Comparison of ENCODE assay signal across 20 cellular contexts in genomic region chr19:40583283-40583682, GRCh38. TPM values are rescaled to one million over a fixed set of nuclear protein-coding genes. Genes with fewer than 3 reads are reported as not detected.
DNase-seq lines count a peak whose midpoint lies in the region; ATAC-seq, FAIRE-seq and TF ChIP-seq lines count a peak whose summit lies in the region.
"Had no signal": no experiment of that assay in that cellular context is flagged by ENCODE, and none has a peak within 500 bp of the region (broad histone marks: within the 10 kb centered on the region; RNA-seq: fewer than 3 reads in every experiment).

No MANE protein-coding gene starts in this region.

- no peak for ATAC-seq in Right ventricle myocardium inferior
- no peak for ATAC-seq in K562
- ATAC-seq in HG03025 (IDR thresholded peaks at IDR 0.05; ENCODE audit: low FRiP score, unreplicated experiment) = no peak
- no peak for ATAC-seq in HG02870 (IDR thresholded peaks at IDR 0.05; ENCODE audit: unreplicated experiment)

- TF ChIP-seq POLR2A in K562 (conservative IDR thresholded peaks at IDR 0.05) = no peak
- no peak for TF ChIP-seq POLR2A in tibial nerve (IDR thresholded peaks at IDR 0.05)

- H3K9ac ChIP-seq in K562 (ENCODE audit: insufficient read depth in 1 of 2, low read depth in 2 of 2, low read length in 2 of 2) (peak overlapping the region in 1 of 2 experiments; percentile 39; a peak in 1 of 4 replicates), neuronal stem cell (ENCODE audit: low read depth, low read length, poor library complexity) (peak overlapping the region; percentile 0), smooth muscle cell (ENCODE audit: low read depth) (no peak overlapping the region)

- H3F3A ChIP-seq in smooth muscle cell (ENCODE audit: low read depth) = no peaks in the 10 kb centered on the region

- no peak for TF ChIP-seq EP300 in K562 (IDR thresholded peaks at IDR 0.05; ENCODE audit: low read length)
- peak in 1 of 2 donors; percentile 18 for TF ChIP-seq EP300 in tibial nerve (IDR thresholded peaks at IDR 0.05)

- H3K27ac ChIP-seq in left ventricle myocardium inferior (replicated peaks) (no peak overlapping the region), K562 (ENCODE audit: extremely low read depth, low read depth, low read length) (no peak overlapping the region), neuronal stem cell (replicated peaks; ENCODE audit: low read length) (no peak overlapping the region), tibial nerve (peak overlapping the region in 3 of 4 donors; percentile 20 to 81 (median 73)), smooth muscle cell (ENCODE audit: low read depth) (no peak overlapping the region)
- H3K27ac ChIP-seq: 22Rv1 had no signal

- CTCF ChIA-PET in K562 (lab: Yijun Ruan, JAX; ENCODE audit: low intra/inter-chr PET ratio) = no interaction called here

- no peak overlapping the region for H3K4me2 ChIP-seq in K562 (ENCODE audit: insufficient read depth, low read length)
- no peak overlapping the region for H3K4me2 ChIP-seq in neuronal stem cell (ENCODE audit: insufficient read depth, low read length, poor library complexity, severe bottlenecking)
- no peak overlapping the region for H3K4me2 ChIP-seq in smooth muscle cell

- no peak overlapping the region for H4K8ac ChIP-seq in neuronal stem cell (ENCODE audit: low read depth, low read length)

- peak overlapping the region; percentile 80 for H3K23ac ChIP-seq in neuronal stem cell (ENCODE audit: low read depth, low read length, poor library complexity)

- TF ChIP-seq RAD21 in K562 (CRISPR knock-in tag; conservative IDR thresholded peaks at IDR 0.05 in 1 of 2, IDR thresholded peaks at IDR 0.05 in 1 of 2) = no peak

- H3K4me3 ChIP-seq in left ventricle myocardium inferior = no peak overlapping the region
- H3K4me3 ChIP-seq in K562 = no peak overlapping the region
- no peak overlapping the region for H3K4me3 ChIP-seq in neuronal stem cell (ENCODE audit: low read length in 2 of 2)
- no peak overlapping the region for H3K4me3 ChIP-seq in tibial nerve
- H3K4me3 ChIP-seq in smooth muscle cell = no peak overlapping the region
- H3K4me3 ChIP-seq: HAP-1 had no signal

- H3K9me3 ChIP-seq in left ventricle myocardium inferior (replicated peaks) (no peaks in the 10 kb centered on the region), K562 (replicated peaks; ENCODE audit: control insufficient read depth, insufficient read depth, low read depth, low read length) (no peaks in the 10 kb centered on the region), neuronal stem cell (replicated peaks in 1 of 2; ENCODE audit: control insufficient read depth in 2 of 2, insufficient read depth in 1 of 2, low read depth in 1 of 2, low read length in 2 of 2) (no peaks in the 10 kb centered on the region), tibial nerve (no peaks in the 10 kb centered on the region), smooth muscle cell (replicated peaks; ENCODE audit: low read depth) (no peaks in the 10 kb centered on the region)
- H3K9me3 ChIP-seq: HAP-1 had no signal

- WGBS in K562 (ENCODE audit: insufficient coverage, low coverage, missing lambda C conversion rate) = 78% methylated on average over 8 of the region's 14 CpGs
- no CpG with 5 or more reads among the region's 14 CpGs for WGBS in neuronal stem cell (ENCODE audit: extremely low coverage in 2 of 2, insufficient read length in 2 of 2, insufficient replicate concordance in 1 of 2), 2 donors
- 51 to 52% methylated on average over 14 of the region's 14 CpGs for WGBS in tibial nerve, 2 donors
- WGBS in smooth muscle cell (ENCODE audit: low lambda C conversion rate) = 92% methylated on average over 13 of the region's 14 CpGs

- POLR2A ChIA-PET in K562 (lab: Yijun Ruan, JAX) = no interaction called here

- H3K4ac ChIP-seq in neuronal stem cell (ENCODE audit: low read length) = no peak overlapping the region

- H3K27me3 ChIP-seq in left ventricle myocardium inferior (ENCODE audit: low read depth) (no peaks in the 10 kb centered on the region), K562 (ENCODE audit: control insufficient read depth in 2 of 2, insufficient read depth in 2 of 2, low read length in 2 of 2) (no peaks in the 10 kb centered on the region), neuronal stem cell (ENCODE audit: control insufficient read depth in 3 of 3, insufficient read depth in 3 of 3, low read depth in 1 of 3, low read length in 3 of 3) (no peaks in the 10 kb centered on the region), tibial nerve (no peaks in the 10 kb centered on the region), smooth muscle cell (ENCODE audit: low read depth) (no peaks in the 10 kb centered on the region)

- H2BK15ac ChIP-seq in neuronal stem cell (ENCODE audit: low read length) = no peak overlapping the region

- intact Hi-C loops in Right ventricle myocardium inferior (cut with DNase I) (no loop called here), left ventricle myocardium inferior (cut with micrococcal nuclease) (no loop called here), K562 (cut with micrococcal nuclease) (no loop called here)

- no peak overlapping the region for H2AFZ ChIP-seq in K562 (ENCODE audit: low read depth, low read length)
- H2AFZ ChIP-seq in neuronal stem cell (ENCODE audit: low read length) = no peak overlapping the region
- no peak overlapping the region for H2AFZ ChIP-seq in smooth muscle cell (ENCODE audit: low read depth)

- no peak for FAIRE-seq in K562 (lab: Jason Lieb, UNC)
- FAIRE-seq: D721Med, G401.6, GM12892, H1 had no signal

- no TSS peak for BruUV-seq in K562 (replicated peaks; lab: Mats Ljungman, UMichigan)

- no peak overlapping the region for H3K14ac ChIP-seq in neuronal stem cell (ENCODE audit: low read length)

- no peak overlapping the region for H4K91ac ChIP-seq in neuronal stem cell (ENCODE audit: low read depth, low read length, poor library complexity)

- peak overlapping the region; percentile 63 for H2AK5ac ChIP-seq in neuronal stem cell (ENCODE audit: low read depth, low read length)

- in situ Hi-C loops in K562 (cut with MboI) = no loop called here

- H3K4me1 ChIP-seq in left ventricle myocardium inferior (peaks cover 3% of the 10 kb centered on the region), K562 (replicated peaks in 1 of 2; ENCODE audit: control insufficient read depth in 2 of 2, insufficient read depth in 2 of 2, low read length in 2 of 2) (peaks cover 7 to 24% of the 10 kb centered on the region in 2 experiments; a peak in 4 of 5 replicates), neuronal stem cell (ENCODE audit: control insufficient read depth in 2 of 2, insufficient read depth in 1 of 2, low read depth in 1 of 2, low read length in 2 of 2) (no peaks in the 10 kb centered on the region), tibial nerve (peaks cover 0 to 14% (median 0%) of the 10 kb centered on the region in 4 donors), smooth muscle cell (ENCODE audit: low read depth) (no peaks in the 10 kb centered on the region)
- H3K4me1 ChIP-seq: HAP-1 had no signal

- no peaks in the 10 kb centered on the region for H3K79me1 ChIP-seq in neuronal stem cell (ENCODE audit: low read depth, low read length)

- H4K20me1 ChIP-seq in K562 (replicated peaks; ENCODE audit: control insufficient read depth, insufficient read depth, low read length) (no peaks in the 10 kb centered on the region), smooth muscle cell (ENCODE audit: low read depth) (no peaks in the 10 kb centered on the region)

- peaks cover 76% of the 10 kb centered on the region for H3K36me3 ChIP-seq in left ventricle myocardium inferior
- H3K36me3 ChIP-seq in K562 (ENCODE audit: control insufficient read depth, insufficient read depth, low read length) = peaks cover 27% of the 10 kb centered on the region; the same call in 1 of the 3 replicates
- peaks cover 12 to 72% of the 10 kb centered on the region in 2 donors for H3K36me3 ChIP-seq in neuronal stem cell (replicated peaks in 1 of 2; ENCODE audit: control insufficient read depth in 2 of 2, insufficient read depth in 2 of 2, low read length in 2 of 2)
- H3K36me3 ChIP-seq in tibial nerve = peaks cover 0 to 74% (median 3%) of the 10 kb centered on the region in 3 donors
- no peaks in the 10 kb centered on the region for H3K36me3 ChIP-seq in smooth muscle cell (ENCODE audit: low read depth)

- no peak overlapping the region for H3K18ac ChIP-seq in neuronal stem cell (ENCODE audit: low read length)

- no peak overlapping the region for H2BK12ac ChIP-seq in neuronal stem cell (ENCODE audit: low read length)

- H3K79me2 ChIP-seq in K562 (ENCODE audit: control insufficient read depth, insufficient read depth, low read length) (no peaks in the 10 kb centered on the region), smooth muscle cell (ENCODE audit: low read depth) (no peaks in the 10 kb centered on the region)

- H2BK5ac ChIP-seq in neuronal stem cell (ENCODE audit: low read length) = no peak overlapping the region

- DNase-seq in Right ventricle myocardium inferior (ENCODE audit: missing footprints) = peak; percentile 20
- DNase-seq in left ventricle myocardium inferior = no peak
- no peak for DNase-seq in K562 (ENCODE audit: extremely low read depth in 1 of 4, low spot score in 3 of 4)
- no peak for DNase-seq in neuronal stem cell (ENCODE audit: low spot score)
- no peak for DNase-seq in tibial nerve (ENCODE audit: low spot score in 2 of 2)
- DNase-seq in smooth muscle cell (lab: John Stamatoyannopoulos, UW; ENCODE audit: unreplicated experiment) = no peak
- DNase-seq: AML-193; C1 segment of cervical spinal cord; CD4-positive, alpha-beta memory T cell; DMS153; DMS79 treated with DMSO at 0.1 percent for 48 hours; HFFc6 had no signal

- no peak for TF ChIP-seq CTCF in left ventricle myocardium inferior (IDR thresholded peaks at IDR 0.05; ENCODE audit: borderline replicate concordance)
- no peak for TF ChIP-seq CTCF in K562 (IDR thresholded peaks at IDR 0.05 in 2 of 3, conservative IDR thresholded peaks at IDR 0.05 in 1 of 3; ENCODE audit: insufficient read depth in 2 of 3, low read depth in 1 of 3, low read length in 3 of 3)
- no peak for TF ChIP-seq CTCF in tibial nerve (IDR thresholded peaks at IDR 0.05)
- no peak for TF ChIP-seq CTCF in smooth muscle cell (IDR thresholded peaks at IDR 0.05; ENCODE audit: borderline replicate concordance, insufficient read depth, poor library complexity, severe bottlenecking)

- no peak overlapping the region for H2BK120ac ChIP-seq in neuronal stem cell (ENCODE audit: low read depth, low read length)

- no peaks in the 10 kb centered on the region for H3K9me1 ChIP-seq in K562 (ENCODE audit: control insufficient read depth, insufficient read depth, low read length)

RNA-seq across cellular contexts. Expression of gene SHKBP1, which starts 6.6 kb away (rescaled TPM):
- total RNA-seq in Right ventricle myocardium inferior = 20.6 TPM
- total RNA-seq in left ventricle myocardium inferior = 14.8 TPM
- total RNA-seq in K562 (2011; cell fraction: chromatin; rRNA removed; ENCODE audit: low replicate concordance) = 33.3 and 146 TPM in 2 replicates
- 62.0 and 84.4 TPM in 2 replicates for total RNA-seq in K562 (2011; cell fraction: nucleolus; rRNA removed)
- 39.4 and 65.9 TPM in 2 replicates for total RNA-seq in K562 (2011; cell fraction: nucleoplasm; rRNA removed)
- 33.7 and 48.0 TPM in 2 replicates for total RNA-seq in K562 (2014; rRNA removed)
- 6.6 and 9.6 TPM in 2 replicates for total RNA-seq in K562 (2014; rRNA removed; fragmentation: Illumina TruSeq; extraction: Trizol)
- total RNA-seq in K562 (2015; rRNA removed; fragmentation: Illumina TruSeq; extraction: Trizol) = 17.5 and 22.3 TPM in 2 replicates
- total RNA-seq in K562 (2021) = 54.5 and 58.1 TPM in 2 replicates
- 18.9 and 24.4 TPM in 2 replicates for polyA plus RNA-seq in K562 (2011; rRNA removed)
- 34.0 and 79.0 TPM in 2 replicates for polyA plus RNA-seq in K562 (2011; cell fraction: cytosol; rRNA removed)
- polyA plus RNA-seq in K562 (2011; cell fraction: nucleus; rRNA removed) = 68.6 and 104 TPM in 2 replicates
- 56.1 and 106 TPM in 2 replicates for polyA plus RNA-seq in K562 (2012)
- 33.7 and 42.0 TPM in 2 replicates for polyA plus RNA-seq in K562 (2014; fragmentation: Illumina TruSeq; extraction: Trizol)
- polyA plus RNA-seq in K562 (2014; fragmentation: Nextera tagmentation; extraction: Ambion mirVana) = 1 to 10 TPM; 1.2 to 4.9 TPM
- 34.2 and 40.4 TPM in 2 replicates for polyA plus RNA-seq in K562 (2014; rRNA removed)
- 11.5 and 17.4 TPM in 2 replicates for polyA minus RNA-seq in K562 (2011; rRNA and poly(A)+ RNA removed)
- polyA minus RNA-seq in K562 (2011; cell fraction: cytosol; rRNA and poly(A)+ RNA removed) = 53.0 and 61.0 TPM in 2 replicates
- 18.8 and 19.9 TPM in 2 replicates for polyA minus RNA-seq in K562 (2011; cell fraction: nucleus; rRNA and poly(A)+ RNA removed)
- polyA plus RNA-seq in neuronal stem cell (2013, experiment 1 of 2) = 71.5 TPM
- polyA plus RNA-seq in neuronal stem cell (2013, experiment 2 of 2) = 74.4 TPM
- total RNA-seq in tibial nerve = 100 to 1,000 TPM in 1 of 4 donors, 10 to 100 TPM in 3; 40.8 to 129 (median 51.2) TPM
- total RNA-seq in smooth muscle cell = 38.8 and 40.9 TPM in 2 replicates
- polyA plus RNA-seq in smooth muscle cell = 90.8 and 102 TPM in 2 replicates

RNA-seq across cellular contexts. Expression of gene LTBP4, which starts 17.9 kb away (rescaled TPM):
- total RNA-seq in Right ventricle myocardium inferior = 324 TPM
- total RNA-seq in left ventricle myocardium inferior = 260 TPM
- 209 and 457 TPM in 2 replicates for total RNA-seq in K562 (2011; cell fraction: chromatin; rRNA removed; ENCODE audit: low replicate concordance)
- total RNA-seq in K562 (2011; cell fraction: nucleolus; rRNA removed) = 301 and 327 TPM in 2 replicates
- total RNA-seq in K562 (2011; cell fraction: nucleoplasm; rRNA removed) = 219 and 259 TPM in 2 replicates
- total RNA-seq in K562 (2014; rRNA removed) = 38.7 and 44.5 TPM in 2 replicates
- 6.1 and 9.7 TPM in 2 replicates for total RNA-seq in K562 (2014; rRNA removed; fragmentation: Illumina TruSeq; extraction: Trizol)
- total RNA-seq in K562 (2015; rRNA removed; fragmentation: Illumina TruSeq; extraction: Trizol) = 19.9 and 25.0 TPM in 2 replicates
- 148 and 160 TPM in 2 replicates for total RNA-seq in K562 (2021)
- polyA plus RNA-seq in K562 (2011; rRNA removed) = 34.4 and 64.2 TPM in 2 replicates
- 40.5 and 63.1 TPM in 2 replicates for polyA plus RNA-seq in K562 (2011; cell fraction: cytosol; rRNA removed)
- polyA plus RNA-seq in K562 (2011; cell fraction: nucleus; rRNA removed) = 400 and 488 TPM in 2 replicates
- polyA plus RNA-seq in K562 (2012) = 256 and 263 TPM in 2 replicates
- 31.6 and 65.6 TPM in 2 replicates for polyA plus RNA-seq in K562 (2014; fragmentation: Illumina TruSeq; extraction: Trizol)
- under 1 TPM; 0.35 to 0.53 TPM for polyA plus RNA-seq in K562 (2014; fragmentation: Nextera tagmentation; extraction: Ambion mirVana)
- polyA plus RNA-seq in K562 (2014; rRNA removed) = 108 and 112 TPM in 2 replicates
- polyA minus RNA-seq in K562 (2011; rRNA and poly(A)+ RNA removed) = 6.8 and 10.0 TPM in 2 replicates
- polyA minus RNA-seq in K562 (2011; cell fraction: cytosol; rRNA and poly(A)+ RNA removed) = 50.8 and 74.4 TPM in 2 replicates
- polyA minus RNA-seq in K562 (2011; cell fraction: nucleus; rRNA and poly(A)+ RNA removed) = 47.9 and 57.5 TPM in 2 replicates
- polyA plus RNA-seq in neuronal stem cell (2013, experiment 1 of 2) = 83.2 TPM
- 84.5 TPM for polyA plus RNA-seq in neuronal stem cell (2013, experiment 2 of 2)
- total RNA-seq in tibial nerve = 1,000 to 10,000 TPM in 2 of 4 donors, 100 to 1,000 TPM in 2; 851 to 1,504 (median 1,156) TPM
- 28.5 and 38.5 TPM in 2 replicates for total RNA-seq in smooth muscle cell
- 170 and 188 TPM in 2 replicates for polyA plus RNA-seq in smooth muscle cell

Comparison
In these comparisons a context has a peak if more than half of its experiments do, and no peak if none do; other contexts are left out.
1. H3K27ac ChIP-seq: peak in tibial nerve (3 of 4); none in left ventricle myocardium inferior (single experiment), K562 (single experiment), neuronal stem cell (single experiment) and smooth muscle cell (single experiment).